13 cellular contexts compared by ENCODE assay signal in the genomic region with DNA sequence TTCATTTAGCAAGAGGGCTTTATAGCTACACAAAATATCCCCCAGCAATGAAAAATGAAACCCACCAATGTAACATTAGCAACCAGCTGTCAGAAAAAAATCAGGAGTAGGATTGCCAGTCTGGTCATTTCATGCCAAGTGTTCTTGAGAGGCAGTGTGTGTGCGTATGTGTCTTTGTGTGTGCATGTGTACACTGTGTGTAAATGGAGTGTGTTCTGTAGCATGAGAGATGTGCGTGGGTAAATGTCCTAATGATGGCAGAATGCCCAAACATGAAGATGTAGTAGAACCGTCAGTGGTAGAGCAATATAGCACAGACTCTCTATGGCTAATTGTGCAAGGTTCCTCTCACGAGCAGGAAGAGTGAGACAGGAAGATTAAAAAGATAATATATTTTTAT.
DNase-seq lines count a peak whose midpoint lies in the region; ATAC-seq and TF ChIP-seq lines count a peak whose summit lies in the region.
"Had no signal": no experiment of that assay in that cellular context is flagged by ENCODE, and none has a peak within 500 bp of the region (broad histone marks: within the 10 kb centered on the region; RNA-seq: fewer than 3 reads in every experiment).

No MANE protein-coding gene starts in this region.

- no peaks in the 10 kb centered on the region for H3K36me3 ChIP-seq in MG63
- H3K36me3 ChIP-seq in esophagus squamous epithelium = no peaks in the 10 kb centered on the region
- H3K36me3 ChIP-seq in neural cell (ENCODE audit: insufficient read depth, low read length) = no peaks in the 10 kb centered on the region
- H3K36me3 ChIP-seq in body of pancreas (replicated peaks in 1 of 2; ENCODE audit: insufficient read depth in 1 of 2, low read depth in 2 of 2) = no peaks in the 10 kb centered on the region
- H3K36me3 ChIP-seq: BLaER1, pancreas had no signal

- H3K27ac ChIP-seq in esophagus squamous epithelium = no peak overlapping the region
- H3K27ac ChIP-seq in neural cell (ENCODE audit: low read length) = peak overlapping the region; percentile 94
- no peak overlapping the region for H3K27ac ChIP-seq in body of pancreas
- H3K27ac ChIP-seq: BLaER1, pancreas had no signal

- TF ChIP-seq POLR2A in esophagus squamous epithelium (IDR thresholded peaks at IDR 0.05) (no peak), body of pancreas (IDR thresholded peaks at IDR 0.05) (no peak)

- ATAC-seq in body of pancreas = no peak
- ATAC-seq: effector memory CD8-positive, alpha-beta T cell had no signal

- TF ChIP-seq RAD21 in neural cell (conservative IDR thresholded peaks at IDR 0.05) = peak; percentile 30

- no peaks in the 10 kb centered on the region for H3F3A ChIP-seq in neural cell (ENCODE audit: insufficient read depth, low read length, poor library complexity, severe bottlenecking)

- peak overlapping the region; percentile 90 for H3K9ac ChIP-seq in neural cell (ENCODE audit: low read length)
- H3K9ac ChIP-seq: BLaER1 had no signal

- H2AFZ ChIP-seq in neural cell (ENCODE audit: low read depth, low read length) = peak overlapping the region; percentile 35

- H3K4me3 ChIP-seq in MG63 (peak overlapping the region; percentile 70), esophagus squamous epithelium (peak overlapping the region in 3 of 4 donors; percentile 44 to 69 (median 52)), neural cell (ENCODE audit: low read length) (peak overlapping the region; percentile 77), body of pancreas (no peak overlapping the region)
- H3K4me3 ChIP-seq: BLaER1, pancreas had no signal

- peak overlapping the region; percentile 64 for H3K4me2 ChIP-seq in neural cell (ENCODE audit: low read length)

- H3K9me3 ChIP-seq in MG63 (no peaks in the 10 kb centered on the region), esophagus squamous epithelium (no peaks in the 10 kb centered on the region), neural cell (ENCODE audit: low read length) (no peaks in the 10 kb centered on the region), body of pancreas (no peaks in the 10 kb centered on the region)
- H3K9me3 ChIP-seq: pancreas had no signal

- H3K9me2 ChIP-seq in neural cell (ENCODE audit: insufficient read depth, low read length) = no peaks in the 10 kb centered on the region

- H3K27me3 ChIP-seq in MG63 (no peaks in the 10 kb centered on the region), esophagus squamous epithelium (peaks cover 0 to 42% (median 0%) of the 10 kb centered on the region in 4 donors), neural cell (ENCODE audit: insufficient read depth, low read depth, low read length) (no peaks in the 10 kb centered on the region), body of pancreas (no peaks in the 10 kb centered on the region)

- TF ChIP-seq EP300 in neural cell (conservative IDR thresholded peaks at IDR 0.05; ENCODE audit: poor library complexity, severe bottlenecking) = no peak

- no peaks in the 10 kb centered on the region for H4K20me1 ChIP-seq in neural cell (ENCODE audit: insufficient read depth)
- H4K20me1 ChIP-seq: BLaER1 had no signal

- H3K4me1 ChIP-seq in esophagus squamous epithelium = peaks cover 5 to 21% (median 7%) of the 10 kb centered on the region in 3 donors
- peaks cover 8% of the 10 kb centered on the region for H3K4me1 ChIP-seq in body of pancreas
- H3K4me1 ChIP-seq: BLaER1 had no signal

- TF ChIP-seq CTCF in esophagus squamous epithelium (IDR thresholded peaks at IDR 0.05) (no peak), neural cell (IDR thresholded peaks at IDR 0.05; ENCODE audit: poor library complexity, severe bottlenecking) (no peak), body of pancreas (IDR thresholded peaks at IDR 0.05) (no peak)

- DNase-seq in DMS153 treated with DMSO at 0.1 percent for 48 hours (lab: John Stamatoyannopoulos, UW; ENCODE audit: unreplicated experiment) = peak; percentile 3
- no peak for DNase-seq in MG63
- no peak for DNase-seq in esophagus squamous epithelium (lab: John Stamatoyannopoulos, UW)
- no peak for DNase-seq in amniotic stem cell (lab: John Stamatoyannopoulos, UW)
- DNase-seq in body of pancreas = no peak
- no peak for DNase-seq in stimulated activated CD8-positive, alpha-beta memory T cell treated with anti-CD3 and anti-CD28 coated beads, Interleukin-4, amount 100 ng/mL, for 48 hours
- DNase-seq in DMS53 treated with DMSO at 0.1 percent for 48 hours (lab: John Stamatoyannopoulos, UW; ENCODE audit: unreplicated experiment) = no peak
- DNase-seq: activated CD4-positive, CD25-positive, alpha-beta regulatory T cell treated with anti-CD3 and anti-CD28 coated beads, Interleukin-2, amount 50 U/mL, for 72 hours; effector memory CD8-positive, alpha-beta T cell; NCI-H1436 treated with DMSO at 0.1 percent for 48 hours had no signal

- 19 to 29% methylated on average over 4 of the region's 4 CpGs for WGBS in esophagus squamous epithelium, 2 donors
- WGBS in body of pancreas, 2 donors = 18 to 20% methylated on average over 4 of the region's 4 CpGs

- intact Hi-C loops in esophagus squamous epithelium (cut with DNase I) (no loop called here), body of pancreas (cut with DNase I) (no loop called here)

- peaks cover 48% of the 10 kb centered on the region for H3K79me2 ChIP-seq in neural cell (replicated peaks; ENCODE audit: insufficient read depth, low read length)

TF ChIP-seq in neural cell, 6 proteins besides CTCF, POLR2A, EP300 and RAD21:
- TF ChIP-seq REST (IDR thresholded peaks at IDR 0.05; ENCODE audit: borderline replicate concordance) = no peak
- TF ChIP-seq SMC3 (conservative IDR thresholded peaks at IDR 0.05; ENCODE audit: poor library complexity) = peak; percentile 20
- TF ChIP-seq MXI1 (conservative IDR thresholded peaks at IDR 0.05; ENCODE audit: poor library complexity, severe bottlenecking) = no peak
TF ChIP-seq in neural cell: peak in this region for 1.

Comparison
In these comparisons a context has a peak if more than half of its experiments do, and no peak if none do; other contexts are left out.
1. H3K4me3 ChIP-seq: peak in MG63 (single experiment), esophagus squamous epithelium (3 of 4) and neural cell (single experiment); none in body of pancreas (0 of 2).